Comparison of ENCODE assay signal across 26 cellular contexts in the genomic region with DNA sequence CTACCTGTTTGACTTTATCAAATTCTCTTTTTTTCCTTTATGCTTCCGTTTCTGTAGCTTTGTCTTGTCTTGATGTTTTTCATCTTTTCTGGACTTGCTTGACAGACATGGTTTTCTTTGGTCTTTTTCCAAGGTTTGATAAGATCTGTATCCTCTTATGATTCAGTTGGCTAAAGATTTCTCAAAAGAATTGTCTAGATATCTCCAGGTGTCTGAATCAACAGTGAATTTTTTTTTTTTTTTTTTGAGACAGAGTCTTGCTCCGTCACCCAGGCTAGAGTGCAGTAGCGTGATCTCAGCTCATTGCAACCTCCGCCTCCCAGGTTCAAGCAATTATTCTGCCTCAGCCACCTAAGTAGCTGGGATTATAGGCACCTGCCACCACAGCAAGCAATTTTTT.
"Had no signal": no experiment of that assay in that cellular context is flagged by ENCODE, and none has a peak within 500 bp of the region (broad histone marks: within the 10 kb centered on the region; RNA-seq: fewer than 3 reads in every experiment).

No MANE protein-coding gene starts in this region.

- H3K4me3 ChIP-seq: adrenal gland, body of pancreas, esophagus squamous epithelium had no signal

- DNase-seq: activated CD4-positive, alpha-beta memory T cell treated with anti-CD3 and anti-CD28 coated beads for 36 hours; activated CD4-positive, alpha-beta T cell treated with anti-CD3 and anti-CD28 coated beads for 36 hours; activated CD4-positive, alpha-beta T cell treated with anti-CD3 and anti-CD28 coated beads, Interleukin-2, amount 10 ng/mL, durations not matched to agents 24 days and 14 days; activated CD4-positive, CD25-positive, alpha-beta regulatory T cell; activated CD4-positive, CD25-positive, alpha-beta regulatory T cell treated with anti-CD3 and anti-CD28 coated beads, Interleukin-2, amount 50 U/mL, for 72 hours; activated CD8-positive, alpha-beta memory T cell treated with anti-CD3 and anti-CD28 coated beads, Interleukin-2, amount 10 ng/mL, durations not matched to agents 7 days and 5 days; activated CD8-positive, alpha-beta memory T cell treated with anti-CD3 and anti-CD28 coated beads, Interleukin-2, amount 50 U/mL, for 4 hours; activated CD8-positive, alpha-beta T cell treated with anti-CD3 and anti-CD28 coated beads, Interleukin-2, amount 10 ng/mL, durations not matched to agents 7 days and 5 days; activated effector memory CD4-positive, alpha-beta T cell treated with anti-CD3 and anti-CD28 coated beads, Interleukin-2, amount 50 U/mL, for 16 hours; activated naive CD4-positive, alpha-beta T cell treated with anti-CD3 and anti-CD28 coated beads for 36 hours; activated naive CD8-positive, alpha-beta T cell treated with anti-CD3 and anti-CD28 coated beads for 36 hours; activated naive CD8-positive, alpha-beta T cell treated with anti-CD3 and anti-CD28 coated beads, Interleukin-2, amount 50 U/mL, for 24 hours; activated T-cell treated with anti-CD3 and anti-CD28 coated beads, Interleukin-2, amount 50 U/mL, for 1 hour; activated T-cell treated with anti-CD3 and anti-CD28 coated beads, Interleukin-2, amount 50 U/mL, for 48 hours; adrenal gland; aorta; body of pancreas; caudate nucleus; cortex of kidney; dermis blood vessel endothelial cell; effector CD4-positive, alpha-beta T cell; effector memory CD8-positive, alpha-beta T cell; esophagus squamous epithelium; head of caudate nucleus; T-helper 17 cell; T1000 had no signal

- H3K36me3 ChIP-seq: adrenal gland, esophagus squamous epithelium had no signal

- H3K9me3 ChIP-seq: adrenal gland, body of pancreas, esophagus squamous epithelium had no signal

- ATAC-seq: activated CD4-positive, alpha-beta T cell treated with anti-CD3 and anti-CD28 coated beads for 36 hours; activated CD8-positive, alpha-beta memory T cell treated with anti-CD3 and anti-CD28 coated beads, Interleukin-2, amount 10 ng/mL, durations not matched to agents 7 days and 5 days; activated CD8-positive, alpha-beta T cell treated with anti-CD3 and anti-CD28 coated beads, Interleukin-2, amount 10 ng/mL, durations not matched to agents 7 days and 5 days; activated naive CD8-positive, alpha-beta T cell treated with anti-CD3 and anti-CD28 coated beads, Interleukin-2, amount 50 U/mL, for 24 hours; body of pancreas; effector memory CD8-positive, alpha-beta T cell; T-helper 17 cell had no signal

- H3K27ac ChIP-seq: adrenal gland, body of pancreas, esophagus squamous epithelium had no signal

- H3K27me3 ChIP-seq: adrenal gland, body of pancreas, esophagus squamous epithelium had no signal

- H3K4me1 ChIP-seq: adrenal gland, body of pancreas, esophagus squamous epithelium had no signal
